Comparison of ENCODE assay signal across 9 cellular contexts in the genomic region with DNA sequence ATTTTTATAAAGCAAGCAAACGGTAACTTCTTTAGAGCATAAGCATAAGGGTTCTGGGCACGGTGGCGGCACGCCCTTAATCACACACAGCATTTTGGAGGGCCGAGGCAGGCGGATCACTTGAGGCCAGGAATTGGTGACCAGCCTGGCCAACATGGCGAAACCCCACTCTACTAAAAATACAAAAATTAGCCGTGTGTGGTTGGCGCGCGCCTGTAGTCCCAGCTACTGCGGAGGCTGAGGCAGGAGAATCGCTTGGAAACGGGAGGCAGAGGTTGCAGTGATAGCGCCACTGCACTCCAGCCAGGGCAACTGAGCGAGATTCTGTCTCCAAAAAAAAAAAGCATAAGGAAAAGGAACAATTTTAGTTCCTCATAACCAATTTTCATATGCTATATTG. TPM values are rescaled to one million over a fixed set of nuclear protein-coding genes. Genes with fewer than 3 reads are reported as not detected.
DNase-seq lines count a peak whose midpoint lies in the region; ATAC-seq, FAIRE-seq and TF ChIP-seq lines count a peak whose summit lies in the region.
"Had no signal": no experiment of that assay in that cellular context is flagged by ENCODE, and none has a peak within 500 bp of the region (broad histone marks: within the 10 kb centered on the region; RNA-seq: fewer than 3 reads in every experiment).

No MANE protein-coding gene starts in this region.

- peaks cover 50 to 68% (median 65%) of the 10 kb centered on the region in 3 donors for H3K4me1 Mint-ChIP-seq in IgD-negative memory B cell
- peaks cover 82% of the 10 kb centered on the region for H3K4me1 Mint-ChIP-seq in brain
- H3K4me1 Mint-ChIP-seq in naive thymus-derived CD8-positive, alpha-beta T cell = peaks cover 41 to 83% (median 74%) of the 10 kb centered on the region in 4 donors

- DNase-seq in AG10803 (ENCODE audit: low read depth) (no peak), GM12892 (ENCODE audit: insufficient read length) (no peak), NCI-H69 (lab: John Stamatoyannopoulos, UW) (no peak), dedifferentiated amniotic fluid mesenchymal stem cell (ENCODE audit: extremely low spot score) (no peak)
- DNase-seq in naive thymus-derived CD8-positive, alpha-beta T cell = no peak
- no peak for DNase-seq in stimulated activated CD4-positive, alpha-beta T cell treated with anti-CD3 and anti-CD28 coated beads, Interleukin-12 subunit alpha, Interleukin-12 subunit beta, amount 100 ng/mL, for 4 hours
- DNase-seq: NCI-H1694 treated with DMSO at 0.1 percent for 48 hours had no signal

- peak overlapping the region; percentile 82 for H3K4me3 ChIP-seq in AG10803 (ENCODE audit: low read length)

- H3K27ac Mint-ChIP-seq in IgD-negative memory B cell (peak overlapping the region; percentile 98 to 99 (median 98)), brain (peak overlapping the region; percentile 98 to 100 (median 100))
- peak overlapping the region in 6 of 10 donors; percentile 50 to 99 (median 92) for H3K27ac Mint-ChIP-seq in naive thymus-derived CD8-positive, alpha-beta T cell

- H3K4me3 Mint-ChIP-seq in IgD-negative memory B cell (peak overlapping the region; percentile 96 to 100 (median 99)), brain (peak overlapping the region; percentile 93 to 99 (median 98))
- H3K4me3 Mint-ChIP-seq in naive thymus-derived CD8-positive, alpha-beta T cell = peak overlapping the region; percentile 95 to 100 (median 98)

- H3K27me3 Mint-ChIP-seq in IgD-negative memory B cell (no peaks in the 10 kb centered on the region), brain (peaks cover 5% of the 10 kb centered on the region)
- H3K27me3 Mint-ChIP-seq in naive thymus-derived CD8-positive, alpha-beta T cell = no peaks in the 10 kb centered on the region

- TF ChIP-seq CTCF in AG10803 (conservative IDR thresholded peaks at IDR 0.05; ENCODE audit: low read length) = no peak
- TF ChIP-seq CTCF in brain (conservative IDR thresholded peaks at IDR 0.05) = no peak

- no peak for ATAC-seq in naive thymus-derived CD8-positive, alpha-beta T cell

- TF ChIP-seq POLR2A in GM12892 (IDR thresholded peaks at IDR 0.05; ENCODE audit: low read depth, low read length) = no peak

- H3K9me3 Mint-ChIP-seq in IgD-negative memory B cell (no peaks in the 10 kb centered on the region), brain (peaks cover 0 to 5% (median 2%) of the 10 kb centered on the region in 5 experiments)
- H3K9me3 Mint-ChIP-seq in naive thymus-derived CD8-positive, alpha-beta T cell = no peaks in the 10 kb centered on the region

- no peak for FAIRE-seq in GM12892 (lab: Jason Lieb, UNC)

- H3K36me3 Mint-ChIP-seq in IgD-negative memory B cell (peaks cover 3% of the 10 kb centered on the region), brain (peaks cover 44% of the 10 kb centered on the region)
- no peaks in the 10 kb centered on the region for H3K36me3 Mint-ChIP-seq in naive thymus-derived CD8-positive, alpha-beta T cell

- POLR2A ChIA-PET in naive thymus-derived CD8-positive, alpha-beta T cell (lab: Charles Lee) = no interaction called here

RNA-seq across cellular contexts. Expression of gene SENP6, which starts 2.6 kb away (rescaled TPM):
- polyA plus RNA-seq in IgD-negative memory B cell = 63.6 TPM
- polyA plus RNA-seq in brain (ENCODE audit: insufficient read depth, low read depth, low replicate concordance) = 19.6 TPM
- total RNA-seq in naive thymus-derived CD8-positive, alpha-beta T cell = 100 to 1,000 TPM; 131 to 147 TPM
- polyA plus RNA-seq in naive thymus-derived CD8-positive, alpha-beta T cell = 10 to 100 TPM; 48.4 to 67.3 (median 57.7) TPM
- 44.1 TPM for polyA plus RNA-seq in GM12892 (2012; ENCODE audit: missing spikeins)
